1 cellular context compared by ENCODE assay signal in the genomic region with DNA sequence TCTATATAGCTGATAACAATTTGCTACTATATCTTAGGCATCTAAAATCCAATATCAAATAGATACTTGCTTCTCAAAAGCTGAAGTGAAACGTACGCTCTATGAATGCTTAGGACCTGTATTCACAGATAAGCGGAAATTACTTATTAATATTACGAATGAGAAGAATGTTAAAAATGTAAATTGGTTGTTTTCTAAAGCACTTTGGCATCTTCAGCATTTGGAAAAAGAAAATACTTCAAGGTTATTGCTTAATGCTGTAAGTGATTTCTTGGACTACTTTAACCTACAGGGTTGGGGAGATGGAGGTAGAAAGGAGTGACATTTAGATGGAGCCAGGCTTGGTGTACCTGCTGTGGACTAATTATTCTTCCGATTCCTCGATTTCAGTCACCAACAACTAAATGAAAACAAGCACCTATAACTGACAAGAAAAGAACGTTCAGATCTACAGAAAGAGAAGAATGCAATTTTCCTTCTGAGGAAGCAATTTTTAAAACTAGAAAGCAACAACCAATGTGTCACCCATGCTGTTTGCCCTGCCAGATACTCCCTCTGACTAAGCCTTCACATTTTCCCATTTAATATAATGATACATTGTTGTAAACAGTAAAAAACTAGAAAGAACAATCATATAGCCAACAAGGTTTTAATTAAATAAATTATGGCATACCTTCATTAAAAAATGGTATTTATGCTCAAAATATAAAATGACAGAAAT.
TF ChIP-seq lines count a peak whose summit lies in the region.

No MANE protein-coding gene starts in this region.

TF ChIP-seq in GM12891, 5 proteins besides CTCF, POLR2A, EP300 and RAD21:
- TF ChIP-seq PAX5 (IDR thresholded peaks at IDR 0.05; ENCODE audit: insufficient read depth, low read length, severe bottlenecking) (no peak), POLR2AphosphoS5 (IDR thresholded peaks at IDR 0.05; ENCODE audit: low read depth, low read length) (no peak), TAF1 (IDR thresholded peaks at IDR 0.05; ENCODE audit: low read depth, low read length) (no peak), POU2F2 (IDR thresholded peaks at IDR 0.05; ENCODE audit: low read depth, low read length) (no peak), SPI1 (IDR thresholded peaks at IDR 0.05; ENCODE audit: low read depth, low read length) (no peak)
